In genomic region chr10:1198453-1199344, GRCh38 we compare ENCODE assay signal across 19 cellular contexts.
DNase-seq lines count a peak whose midpoint lies in the region; ATAC-seq, FAIRE-seq and TF ChIP-seq lines count a peak whose summit lies in the region.
"Had no signal": no experiment of that assay in that cellular context is flagged by ENCODE, and none has a peak within 500 bp of the region (broad histone marks: within the 10 kb centered on the region; RNA-seq: fewer than 3 reads in every experiment).

No MANE protein-coding gene starts in this region.

- no peak overlapping the region for H3K4me3 ChIP-seq in H7 (ENCODE audit: insufficient read depth, low read depth, low read length)
- H3K4me3 ChIP-seq in colonic mucosa, result no peak overlapping the region
- H3K4me3 ChIP-seq: left ventricle myocardium inferior had no signal

- no peak for FAIRE-seq in RCC 7860 (lab: Jason Lieb, UNC)
- FAIRE-seq: GM18507 had no signal

- H3K36me3 Mint-ChIP-seq in osteocyte (ENCODE audit: unreplicated experiment), result peaks cover 2% of the 10 kb centered on the region
- H3K36me3 Mint-ChIP-seq: activated naive CD4-positive, alpha-beta T cell treated with anti-CD3 and anti-CD28 coated beads, Interleukin-2, amount 50 U/mL, for 24 hours; naive thymus-derived CD4-positive, alpha-beta T cell had no signal

- TF ChIP-seq CTCF in colonic mucosa (IDR thresholded peaks at IDR 0.05) (no peak), osteocyte (IDR thresholded peaks at IDR 0.05) (no peak)

- H3K27ac ChIP-seq in colonic mucosa, result no peak overlapping the region
- H3K27ac ChIP-seq: brain microvascular endothelial cell, HL-60, KMS-11, left ventricle myocardium inferior had no signal

- H3K9ac ChIP-seq in colonic mucosa (ENCODE audit: low read depth in 2 of 2, low read length in 2 of 2), result no peak overlapping the region
- H3K9ac ChIP-seq: KMS-11 had no signal

- intact Hi-C loops in colonic mucosa (cut with DNase I), result no loop called here

- no peaks in the 10 kb centered on the region for H3K27me3 ChIP-seq in H7 (ENCODE audit: control insufficient read depth, insufficient read depth, low read length)
- no peaks in the 10 kb centered on the region for H3K27me3 ChIP-seq in colonic mucosa
- H3K27me3 ChIP-seq: brain microvascular endothelial cell had no signal

- ATAC-seq in GM19328 (IDR thresholded peaks at IDR 0.05; ENCODE audit: unreplicated experiment), result no peak
- ATAC-seq: activated CD4-positive, CD25-positive, alpha-beta regulatory T cell treated with anti-CD3 and anti-CD28 coated beads, Interleukin-2, amount 50 U/mL, for 24 hours; naive thymus-derived CD4-positive, alpha-beta T cell; T-helper 17 cell had no signal

- peaks cover 13% of the 10 kb centered on the region for H3K4me1 Mint-ChIP-seq in osteocyte (ENCODE audit: unreplicated experiment)

- no peak overlapping the region for H3K27ac Mint-ChIP-seq in osteocyte (ENCODE audit: unreplicated experiment)
- H3K27ac Mint-ChIP-seq: activated naive CD4-positive, alpha-beta T cell treated with anti-CD3 and anti-CD28 coated beads, Interleukin-2, amount 50 U/mL, for 24 hours; naive thymus-derived CD4-positive, alpha-beta T cell; T-helper 17 cell had no signal

- H3K36me3 ChIP-seq in H7 (replicated peaks; ENCODE audit: control insufficient read depth, insufficient read depth, low read length) (no peaks in the 10 kb centered on the region), colonic mucosa (no peaks in the 10 kb centered on the region)
- H3K36me3 ChIP-seq: brain microvascular endothelial cell, left ventricle myocardium inferior had no signal

- H3K27me3 Mint-ChIP-seq in osteocyte (ENCODE audit: unreplicated experiment), result peaks cover 27% of the 10 kb centered on the region
- H3K27me3 Mint-ChIP-seq: activated naive CD4-positive, alpha-beta T cell treated with anti-CD3 and anti-CD28 coated beads, Interleukin-2, amount 50 U/mL, for 24 hours had no signal

- no peaks in the 10 kb centered on the region for H3K9me3 Mint-ChIP-seq in osteocyte (ENCODE audit: unreplicated experiment)
- H3K9me3 Mint-ChIP-seq: activated naive CD4-positive, alpha-beta T cell treated with anti-CD3 and anti-CD28 coated beads, Interleukin-2, amount 50 U/mL, for 24 hours had no signal

- H3K9me3 ChIP-seq in colonic mucosa, result no peaks in the 10 kb centered on the region
- H3K9me3 ChIP-seq: left ventricle myocardium inferior had no signal

- DNase-seq in H7, result peak; percentile 84
- DNase-seq in NCI-H187 treated with DMSO at 0.1 percent for 48 hours (lab: John Stamatoyannopoulos, UW), result peak; percentile 6
- peak; percentile 34 for DNase-seq in colonic mucosa
- peak; percentile 54 for DNase-seq in osteocyte (ENCODE audit: extremely low spot score, unreplicated experiment)
- no peak for DNase-seq in OCI-M1 (lab: John Stamatoyannopoulos, UW)
- no peak for DNase-seq in effector CD4-positive, alpha-beta T cell
- DNase-seq in RCC 7860 (ENCODE audit: low spot score), result no peak
- DNase-seq: brain microvascular endothelial cell; effector memory CD4-positive, alpha-beta T cell; left ventricle myocardium inferior; naive thymus-derived CD4-positive, alpha-beta T cell; NCI-H1930; T-helper 17 cell had no signal

- H3K4me3 Mint-ChIP-seq in osteocyte (ENCODE audit: unreplicated experiment), result no peak overlapping the region
- H3K4me3 Mint-ChIP-seq: activated naive CD4-positive, alpha-beta T cell treated with anti-CD3 and anti-CD28 coated beads, Interleukin-2, amount 50 U/mL, for 24 hours; naive thymus-derived CD4-positive, alpha-beta T cell; T-helper 17 cell had no signal

- no peaks in the 10 kb centered on the region for H3K4me1 ChIP-seq in colonic mucosa
- H3K4me1 ChIP-seq: left ventricle myocardium inferior had no signal

Comparison
In these comparisons a context has a peak if more than half of its experiments do, and no peak if none do; other contexts are left out.
1. DNase-seq: peak in H7 (single experiment), NCI-H187 treated with DMSO at 0.1 percent for 48 hours (single experiment), colonic mucosa (single experiment) and osteocyte (single experiment); none in OCI-M1 (single experiment), effector CD4-positive, alpha-beta T cell (single experiment) and RCC 7860 (single experiment).